In genomic region chr5:159171274-159171673, GRCh38 we compare ENCODE assay signal across 22 cellular contexts.
"Had no signal": no experiment of that assay in that cellular context is flagged by ENCODE, and none has a peak within 500 bp of the region (broad histone marks: within the 10 kb centered on the region; RNA-seq: fewer than 3 reads in every experiment).

No MANE protein-coding gene starts in this region.

- FAIRE-seq: bronchial epithelial cell had no signal

- H3K4me3 Mint-ChIP-seq: activated CD4-positive, alpha-beta memory T cell treated with anti-CD3 and anti-CD28 coated beads for 36 hours; activated naive CD4-positive, alpha-beta T cell treated with anti-CD3 and anti-CD28 coated beads for 36 hours; effector memory CD8-positive, alpha-beta T cell; naive thymus-derived CD4-positive, alpha-beta T cell; neural progenitor cell had no signal

- H3K9ac ChIP-seq: neural progenitor cell had no signal

- H3K4me3 ChIP-seq: adrenal gland, mucosa of descending colon, neural progenitor cell, tibial artery, uterus had no signal

- H3K4me2 ChIP-seq: neural progenitor cell had no signal

- H3K27me3 Mint-ChIP-seq: activated CD4-positive, alpha-beta memory T cell treated with anti-CD3 and anti-CD28 coated beads for 36 hours; effector memory CD8-positive, alpha-beta T cell; naive thymus-derived CD4-positive, alpha-beta T cell; progenitor cell of endocrine pancreas had no signal

- H2AFZ ChIP-seq: neural progenitor cell had no signal

- H3K9me3 ChIP-seq: adrenal gland, mucosa of descending colon, tibial artery, uterus had no signal

- H3K4me1 Mint-ChIP-seq: neural progenitor cell had no signal

- DNase-seq: activated CD4-positive, alpha-beta memory T cell treated with anti-CD3 and anti-CD28 coated beads for 36 hours; activated naive CD4-positive, alpha-beta T cell treated with anti-CD3 and anti-CD28 coated beads for 36 hours; activated T-cell treated with anti-CD3 and anti-CD28 coated beads, Interleukin-2, amount 50 U/mL, for 1 hour; adrenal gland; cerebellar nuclear complex; effector memory CD8-positive, alpha-beta T cell; mesenchymal stem cell; mucosa of descending colon; naive thymus-derived CD4-positive, alpha-beta T cell; stimulated activated CD4-positive, alpha-beta T cell treated with anti-CD3 and anti-CD28 coated beads, Interleukin-12 subunit alpha, Interleukin-12 subunit beta, amount 100 ng/mL, for 4 hours; stimulated activated CD4-positive, alpha-beta T cell treated with anti-CD3 and anti-CD28 coated beads, Interleukin-1b, Interleukin-23, amount 100 ng/mL, for 48 hours; stimulated activated CD8-positive, alpha-beta memory T cell treated with anti-CD3 and anti-CD28 coated beads, Interleukin-4, amount 100 ng/mL, for 48 hours; stimulated activated naive CD8-positive, alpha-beta T cell treated with anti-CD3 and anti-CD28 coated beads, Interleukin-15, Interleukin-2, amounts not matched to agents 100 U/mL and 50 U/mL, for 24 hours; substantia nigra; T-helper 2 cell; tibial artery; uterus; WERI-Rb-1 had no signal

- ATAC-seq: effector memory CD8-positive, alpha-beta T cell; mucosa of descending colon; naive thymus-derived CD4-positive, alpha-beta T cell; stimulated activated naive CD8-positive, alpha-beta T cell treated with anti-CD3 and anti-CD28 coated beads, Interleukin-15, Interleukin-2, amounts not matched to agents 100 U/mL and 50 U/mL, for 24 hours had no signal

- H3K27me3 ChIP-seq: adrenal gland, neural progenitor cell, tibial artery, uterus had no signal

- H3K27ac Mint-ChIP-seq: activated CD4-positive, alpha-beta memory T cell treated with anti-CD3 and anti-CD28 coated beads for 36 hours; activated naive CD4-positive, alpha-beta T cell treated with anti-CD3 and anti-CD28 coated beads for 36 hours; effector memory CD8-positive, alpha-beta T cell; neural progenitor cell; progenitor cell of endocrine pancreas had no signal

- H3K4me1 ChIP-seq: neural progenitor cell had no signal

- H3K27ac ChIP-seq: adrenal gland, neural progenitor cell, tibial artery, uterus, WERI-Rb-1 had no signal

- H3K9me3 Mint-ChIP-seq: activated CD4-positive, alpha-beta memory T cell treated with anti-CD3 and anti-CD28 coated beads for 36 hours; activated naive CD4-positive, alpha-beta T cell treated with anti-CD3 and anti-CD28 coated beads for 36 hours; activated T-helper 2 cell treated with anti-CD3 and anti-CD28 coated beads, Interferon-gamma antibody, Interleukin-2, Interleukin-4, amounts not matched to agents 10 μg/mL and 5 μg/mL and 100 μg/mL, durations not matched to agents 14 hours and 24 hours and 36 hours; effector memory CD8-positive, alpha-beta T cell; naive thymus-derived CD4-positive, alpha-beta T cell; neural progenitor cell had no signal
